ENCODE assay signal across 1 cellular context in genomic region chr3:170019306-170019705, GRCh38. TPM values are rescaled to one million over a fixed set of nuclear protein-coding genes. Genes with fewer than 3 reads are reported as not detected.
"Had no signal": no experiment of that assay in that cellular context is flagged by ENCODE, and none has a peak within 500 bp of the region (broad histone marks: within the 10 kb centered on the region; RNA-seq: fewer than 3 reads in every experiment).

No MANE protein-coding gene starts in this region.

RNA-seq across cellular contexts. Expression of gene GPR160, which starts 18.5 kb away (rescaled TPM):
- total RNA-seq: osteoblast had no signal
